Comparison of ENCODE assay signal across 8 cellular contexts in the genomic region with DNA sequence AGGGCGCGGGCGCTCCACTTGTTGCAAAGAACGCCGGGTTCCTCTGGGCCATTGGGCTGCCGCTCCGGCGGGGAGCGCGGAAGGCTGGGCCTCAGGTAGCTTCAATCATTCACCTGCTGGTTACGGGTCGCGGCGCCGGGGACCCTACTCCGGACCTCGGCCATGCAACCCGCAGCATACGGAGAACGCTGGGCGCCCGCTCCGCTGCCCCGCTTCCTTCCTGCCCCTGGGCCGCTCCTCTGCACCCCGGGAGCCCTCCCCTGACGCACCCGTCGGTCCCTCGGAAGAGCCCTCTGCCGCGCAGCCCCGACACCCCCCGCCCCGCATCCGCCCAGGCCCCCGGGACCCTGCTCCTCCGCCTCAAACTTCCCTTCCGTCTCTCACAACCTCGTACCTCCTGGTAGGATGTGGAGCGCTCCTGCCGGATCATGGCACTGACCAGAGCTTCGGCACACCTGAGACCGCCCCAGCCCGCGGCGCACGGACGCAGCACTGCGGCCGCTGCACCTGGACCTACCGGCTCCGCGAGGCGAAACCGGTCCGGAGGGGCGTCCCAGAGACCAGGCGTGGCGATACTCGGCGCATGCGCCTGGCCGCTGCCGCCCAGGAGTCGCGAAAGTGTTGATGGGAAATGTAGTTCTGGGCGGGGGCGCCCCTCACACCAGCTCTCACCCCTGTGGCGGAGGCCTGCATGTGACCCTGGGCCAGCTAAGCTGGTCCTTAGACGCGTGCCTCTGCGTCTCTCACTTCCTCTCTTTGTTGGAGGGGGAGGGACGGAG. TPM values are rescaled to one million over a fixed set of nuclear protein-coding genes. Genes with fewer than 3 reads are reported as not detected.
DNase-seq lines count a peak whose midpoint lies in the region; ATAC-seq and TF ChIP-seq lines count a peak whose summit lies in the region.

A gene (minus strand): TSS at position 559 of the 779 bp plus-strand sequence. CDS start 129 bp downstream, at position 430.

- H3K4me3 Mint-ChIP-seq in Caco-2 (ENCODE audit: unreplicated experiment), result peak within 1 kb of the TSS; percentile 83
- H3K4me3 Mint-ChIP-seq in activated CD8-positive, alpha-beta memory T cell treated with anti-CD3 and anti-CD28 coated beads, Interleukin-2, amount 10 ng/mL, durations not matched to agents 7 days and 5 days, result peak within 1 kb of the TSS; percentile 94

- peak; percentile 95 to 96 for DNase-seq in Caco-2
- DNase-seq in GM20000 (ENCODE audit: low spot score), result peak; percentile 97
- peak; percentile 93 for DNase-seq in HT-29 (ENCODE audit: low spot score)
- peak; percentile 97 for DNase-seq in NT2/D1 (ENCODE audit: low read depth, low spot score)
- peak; percentile 96 for DNase-seq in activated CD8-positive, alpha-beta memory T cell treated with anti-CD3 and anti-CD28 coated beads, Interleukin-2, amount 10 ng/mL, durations not matched to agents 7 days and 5 days
- peak; percentile 80 to 83 for DNase-seq in stimulated activated CD8-positive, alpha-beta memory T cell treated with anti-CD3 and anti-CD28 coated beads, Interleukin-15, amount 100 ng/mL, for 4 hours (ENCODE audit: low read depth in 2 of 2)

- BruUV-seq in Caco-2 (replicated peaks; lab: Mats Ljungman, UMichigan), result no TSS peak

- peak; percentile 97 for ATAC-seq in activated CD8-positive, alpha-beta memory T cell treated with anti-CD3 and anti-CD28 coated beads, Interleukin-2, amount 10 ng/mL, durations not matched to agents 7 days and 5 days

- H3K9me3 ChIP-seq in Caco-2 (no peaks in the 10 kb centered on the region), NT2/D1 (ENCODE audit: insufficient read depth, low read length) (no peaks in the 10 kb centered on the region), mesodermal cell (ENCODE audit: control insufficient read depth, low read length) (no peaks in the 10 kb centered on the region)

- WGBS in mesodermal cell (ENCODE audit: insufficient coverage in 2 of 2), 2 experiments, result 0 to 1% methylated on average over 41 to 61 of the region's 74 CpGs

- H3K4me1 Mint-ChIP-seq in Caco-2 (ENCODE audit: low read depth, unreplicated experiment), result peaks cover 17% of the 10 kb centered on the region
- H3K4me1 Mint-ChIP-seq in activated CD8-positive, alpha-beta memory T cell treated with anti-CD3 and anti-CD28 coated beads, Interleukin-2, amount 10 ng/mL, durations not matched to agents 7 days and 5 days, result peaks cover 35% of the 10 kb centered on the region

- H3K36me3 ChIP-seq in Caco-2 (ENCODE audit: control insufficient read depth, insufficient read depth, low read length) (peaks cover 2% of the 10 kb centered on the region; the same call in 1 of the 2 replicates), NT2/D1 (ENCODE audit: insufficient read depth, insufficient read length, low read length) (peaks cover 26% of the 10 kb centered on the region), mesodermal cell (ENCODE audit: control insufficient read depth, insufficient read depth, low read length) (peaks cover 31% of the 10 kb centered on the region)

- H3K36me3 Mint-ChIP-seq in Caco-2 (ENCODE audit: insufficient read depth, unreplicated experiment), result peaks cover 11% of the 10 kb centered on the region
- peaks cover 22% of the 10 kb centered on the region for H3K36me3 Mint-ChIP-seq in activated CD8-positive, alpha-beta memory T cell treated with anti-CD3 and anti-CD28 coated beads, Interleukin-2, amount 10 ng/mL, durations not matched to agents 7 days and 5 days

- POLR2A ChIA-PET in Caco-2 (lab: Charles Lee), result interaction anchor here (0.6 to 1.0 kb wide), 2 partner anchors 129 to 130 kb away, joined by 3 to 4 read pairs; a partner anchor contains a TSS

- H3K27ac Mint-ChIP-seq in Caco-2 (ENCODE audit: unreplicated experiment), result peak within 1 kb of the TSS; percentile 60
- H3K27ac Mint-ChIP-seq in activated CD8-positive, alpha-beta memory T cell treated with anti-CD3 and anti-CD28 coated beads, Interleukin-2, amount 10 ng/mL, durations not matched to agents 7 days and 5 days, result peak within 1 kb of the TSS; percentile 91

- no peaks in the 10 kb centered on the region for H3K27me3 Mint-ChIP-seq in Caco-2 (ENCODE audit: insufficient read depth, unreplicated experiment)
- no peaks in the 10 kb centered on the region for H3K27me3 Mint-ChIP-seq in activated CD8-positive, alpha-beta memory T cell treated with anti-CD3 and anti-CD28 coated beads, Interleukin-2, amount 10 ng/mL, durations not matched to agents 7 days and 5 days

- peak within 1 kb of the TSS; percentile 74 for H3K4me3 ChIP-seq in Caco-2 (ENCODE audit: low read depth, low read length)
- H3K4me3 ChIP-seq in NT2/D1 (ENCODE audit: insufficient read length, low read depth), result peak within 1 kb of the TSS; percentile 81
- H3K4me3 ChIP-seq in mesodermal cell (ENCODE audit: extremely low read depth, insufficient read depth, low read length, poor library complexity, severe bottlenecking), result peak within 1 kb of the TSS; percentile 90

- intact Hi-C loops in Caco-2 (cut with micrococcal nuclease; ENCODE audit: unreplicated experiment), result loop anchor here (1.0 kb wide), 1 partner anchor 17 kb away; no protein-coding TSS in a partner anchor

- H3K4me1 ChIP-seq in Caco-2 (peaks cover 7% of the 10 kb centered on the region), NT2/D1 (ENCODE audit: insufficient read depth, insufficient read length) (peaks cover 8% of the 10 kb centered on the region), mesodermal cell (ENCODE audit: control insufficient read depth, insufficient read depth, low read length, poor library complexity, severe bottlenecking) (peaks cover 3% of the 10 kb centered on the region)

- TF ChIP-seq CTCF in Caco-2 (IDR thresholded peaks at IDR 0.05; ENCODE audit: insufficient read depth in 1 of 2, low read depth in 1 of 2, low read length in 1 of 2, severe bottlenecking in 1 of 2, unreplicated experiment in 1 of 2), result peak; percentile 16 to 17
- TF ChIP-seq CTCF in GM20000 (IDR thresholded peaks at IDR 0.05; ENCODE audit: extremely low read depth, missing control alignments), result no peak

- no peaks in the 10 kb centered on the region for H3K9me3 Mint-ChIP-seq in Caco-2 (ENCODE audit: unreplicated experiment)
- no peaks in the 10 kb centered on the region for H3K9me3 Mint-ChIP-seq in activated CD8-positive, alpha-beta memory T cell treated with anti-CD3 and anti-CD28 coated beads, Interleukin-2, amount 10 ng/mL, durations not matched to agents 7 days and 5 days (ENCODE audit: low read depth)

- no peak within 1 kb of the TSS for H3K27ac ChIP-seq in mesodermal cell (ENCODE audit: low read depth, low read length, severe bottlenecking)

- no peaks in the 10 kb centered on the region for H3K27me3 ChIP-seq in Caco-2 (replicated peaks; ENCODE audit: control insufficient read depth, insufficient read depth, low read length)
- peaks cover 18% of the 10 kb centered on the region for H3K27me3 ChIP-seq in NT2/D1 (ENCODE audit: insufficient read depth, insufficient read length)

- CTCF ChIA-PET in Caco-2 (lab: Charles Lee), result interaction anchor here (0.5 to 2.2 kb wide), 3 partner anchors 41 to 258 kb away, joined by 3 to 8 read pairs (median 4); no protein-coding TSS in a partner anchor
- CTCF ChIA-PET in activated CD8-positive, alpha-beta memory T cell treated with anti-CD3 and anti-CD28 coated beads, Interleukin-2, amount 10 ng/mL, durations not matched to agents 7 days and 5 days (lab: Charles Lee), result interaction anchor here (0.6 to 2.5 kb wide), 7 partner anchors 18 to 734 kb away, joined by 3 to 13 read pairs (median 4); a partner anchor contains a TSS

- H3K9ac ChIP-seq in NT2/D1 (ENCODE audit: insufficient read length, low read depth), result peak within 1 kb of the TSS; percentile 84

- in situ Hi-C loops in endometrial microvascular endothelial cells (cut with HindIII; ENCODE audit: inconsistent ontology term, low pct_unique_long_range_greater_than_20kb, low sequenced_read_pairs), result no loop called here

RNA-seq across cellular contexts. Expression of the gene that starts here (rescaled TPM):
- 15.6 and 15.7 TPM in 2 replicates for total RNA-seq in Caco-2 (2022)
- total RNA-seq in HT-29 (2014; rRNA removed; shearing (Covaris generic)), result 10.5 and 11.9 TPM in 2 replicates
- total RNA-seq in activated CD8-positive, alpha-beta memory T cell treated with anti-CD3 and anti-CD28 coated beads, Interleukin-2, amount 10 ng/mL, durations not matched to agents 7 days and 5 days, result 10 to 100 TPM; 13.0 to 17.1 TPM
- total RNA-seq in endometrial microvascular endothelial cells (ENCODE audit: inconsistent ontology term), result 20.0 TPM
- polyA plus RNA-seq in mesodermal cell (2013, experiment 1 of 2), result 18.5 TPM
- 17.3 TPM for polyA plus RNA-seq in mesodermal cell (2013, experiment 2 of 2)
